Comparison of ENCODE assay signal across 8 cellular contexts in genomic region chr2:207166039-207166348, GRCh38. TPM values are rescaled to one million over a fixed set of nuclear protein-coding genes. Genes with fewer than 3 reads are reported as not detected.
A peak's percentile ranks its signal among the peaks of the same experiment; 100 is the strongest.
DNase-seq lines count a peak whose midpoint lies in the region; ATAC-seq and TF ChIP-seq lines count a peak whose summit lies in the region.

No MANE protein-coding gene starts in this region.

- 0 to 2% methylated on average over 3 to 20 of the region's 20 CpGs for WGBS in transverse colon (ENCODE audit: low coverage in 1 of 2), 2 donors

- intact Hi-C loops in left cardiac atrium (cut with DNase I) (loop anchor here (5.0 to 10.0 kb wide), 4 partner anchors 61 to 309 kb away; no protein-coding TSS in a partner anchor), transverse colon (cut with DNase I; ENCODE audit: low total_unique reads) (loop anchor here (1.0 to 10.0 kb wide), 3 partner anchors 25 to 166 kb away; no protein-coding TSS in a partner anchor)

- peak; percentile 95 for ATAC-seq in HG02840 (IDR thresholded peaks at IDR 0.05; ENCODE audit: low FRiP score, unreplicated experiment)
- ATAC-seq in left cardiac atrium, result peak; percentile 94 to 96

- TF ChIP-seq POLR2A in transverse colon (IDR thresholded peaks at IDR 0.05), result no peak

- no peaks in the 10 kb centered on the region for H3K9me3 ChIP-seq in transverse colon

- DNase-seq in NCI-H1436 treated with DMSO at 0.1 percent for 48 hours (lab: John Stamatoyannopoulos, UW) (peak; percentile 95), T-helper 2 cell (peak; percentile 68 to 100 (median 93)), left cardiac atrium (peak; percentile 98), pons (ENCODE audit: low spot score) (peak; percentile 100), transverse colon (peak; percentile 95)

- H3K27ac ChIP-seq in angular gyrus (ENCODE audit: low read depth, low read length) (peak overlapping the region; percentile 100), transverse colon (peak overlapping the region; percentile 99 to 100 (median 100))

- in situ Hi-C loops in transverse colon (cut with MboI; ENCODE audit: low pct_ligation_motif_present in 1 of 4, low pct_unique_long_range_greater_than_20kb in 1 of 4, low sequenced_read_pairs in 3 of 4), result loop anchor here in 1 of 4 donors (25.0 kb wide), 1 partner anchor 96 kb away; no protein-coding TSS in a partner anchor

- TF ChIP-seq EP300 in transverse colon (IDR thresholded peaks at IDR 0.05; ENCODE audit: low read depth), result no peak

- H3K36me3 ChIP-seq in transverse colon, result no peaks in the 10 kb centered on the region

- peak overlapping the region; percentile 83 for H3K4me3 ChIP-seq in GM12875 (ENCODE audit: low read depth, low read length)
- H3K4me3 ChIP-seq in transverse colon, result peak overlapping the region in 3 of 4 donors; percentile 69 to 87 (median 87)

- TF ChIP-seq CTCF in GM12875 (IDR thresholded peaks at IDR 0.05; ENCODE audit: borderline replicate concordance, insufficient read depth, low read depth, low read length) (no peak), transverse colon (IDR thresholded peaks at IDR 0.05) (no peak)

- H3K4me1 ChIP-seq in transverse colon, result peaks cover 0 to 20% (median 15%) of the 10 kb centered on the region in 4 donors

- peaks cover 41% of the 10 kb centered on the region for H3K27me3 ChIP-seq in transverse colon

RNA-seq across cellular contexts. Expression of gene KLF7, which starts 0.2 kb away (rescaled TPM):
- 10 to 100 TPM; 22.1 to 31.8 TPM for total RNA-seq in left cardiac atrium
- 10 to 100 TPM in 1 of 4 donors, 1 to 10 TPM in 3; 6.2 to 43.4 (median 6.8) TPM for total RNA-seq in transverse colon

Comparison
In these comparisons a context has a peak if more than half of its experiments do, and no peak if none do; other contexts are left out.
1. Peak in every context shown above with its lines: DNase-seq, ATAC-seq, H3K4me3 ChIP-seq and H3K27ac ChIP-seq.